4 cellular contexts compared by ENCODE assay signal in genomic region chr18:78762753-78763152, GRCh38.
"Had no signal": no experiment of that assay in that cellular context is flagged by ENCODE, and none has a peak within 500 bp of the region (broad histone marks: within the 10 kb centered on the region; RNA-seq: fewer than 3 reads in every experiment).

No MANE protein-coding gene starts in this region.

- H3K27ac Mint-ChIP-seq: GM23338, H9 had no signal

- H3K4me3 Mint-ChIP-seq: GM23338, H9 had no signal

- DNase-seq: H9, HCEC 1CT, IMR-90 had no signal

- H3K4me3 ChIP-seq: GM23338 had no signal

- H3K4me1 Mint-ChIP-seq: GM23338, H9 had no signal
